ENCODE assay signal across 19 cellular contexts in the genomic region with DNA sequence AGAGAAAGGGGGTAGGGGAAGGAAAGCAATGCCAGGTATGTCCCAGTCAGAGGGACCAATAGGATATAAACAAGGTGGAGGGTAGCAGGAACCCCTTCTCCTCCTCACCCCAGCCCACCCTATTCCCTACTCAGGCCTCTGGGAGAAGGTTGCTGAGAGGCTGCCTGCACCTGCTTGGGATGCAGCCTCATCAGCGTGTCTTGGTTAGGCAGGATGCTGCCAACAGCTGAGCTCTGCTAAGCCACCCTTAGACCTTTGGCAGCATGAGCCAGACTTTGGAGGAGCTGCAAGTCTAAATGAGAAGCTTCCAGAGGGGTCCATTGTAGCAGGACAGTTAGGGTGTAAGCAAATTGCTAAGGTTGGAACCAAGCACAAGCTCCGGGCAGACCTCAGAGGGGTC. TPM values are rescaled to one million over a fixed set of nuclear protein-coding genes. Genes with fewer than 3 reads are reported as not detected.
DNase-seq lines count a peak whose midpoint lies in the region; ATAC-seq and TF ChIP-seq lines count a peak whose summit lies in the region.
"Had no signal": no experiment of that assay in that cellular context is flagged by ENCODE, and none has a peak within 500 bp of the region (broad histone marks: within the 10 kb centered on the region; RNA-seq: fewer than 3 reads in every experiment).

No MANE protein-coding gene starts in this region.

- no peak for DNase-seq in natural killer cell treated with Interleukin-12 subunit alpha and Interleukin-12 subunit beta and Interleukin-15 and Interleukin-18, amount 100 ng/mL, for 72 hours (ENCODE audit: low spot score)
- DNase-seq in natural killer cell (no peak), T-helper 17 cell (no peak), myocyte (ENCODE audit: low read depth) (peak; percentile 55), psoas muscle (no peak), GM20000 (ENCODE audit: low spot score) (no peak)
- DNase-seq: CD4-positive, alpha-beta T cell; CD8-positive, alpha-beta memory T cell; DMS 273 treated with DMSO at 0.1 percent for 48 hours; DMS79; EL; GDM1; GM23248; H9 had no signal

- H3K27me3 Mint-ChIP-seq in natural killer cell treated with Interleukin-12 subunit alpha and Interleukin-12 subunit beta and Interleukin-15 and Interleukin-18, amount 100 ng/mL, for 72 hours, result no peaks in the 10 kb centered on the region
- H3K27me3 Mint-ChIP-seq in natural killer cell (ENCODE audit: low read depth in 2 of 2) (peaks cover 0 to 4% of the 10 kb centered on the region in 2 donors), T-helper 17 cell (no peaks in the 10 kb centered on the region)
- H3K27me3 Mint-ChIP-seq: CD4-positive, alpha-beta T cell had no signal

- no peak overlapping the region for H3K4me3 ChIP-seq in psoas muscle
- H3K4me3 ChIP-seq: GM12878, GM23248 had no signal

- H3K27ac Mint-ChIP-seq in natural killer cell treated with Interleukin-12 subunit alpha and Interleukin-12 subunit beta and Interleukin-15 and Interleukin-18, amount 100 ng/mL, for 72 hours, result peak overlapping the region; percentile 26 to 62
- H3K27ac Mint-ChIP-seq in natural killer cell, result no peak overlapping the region
- peak overlapping the region; percentile 80 for H3K27ac Mint-ChIP-seq in T-helper 17 cell
- H3K27ac Mint-ChIP-seq: CD4-positive, alpha-beta T cell had no signal

- H3K4me1 Mint-ChIP-seq in natural killer cell treated with Interleukin-12 subunit alpha and Interleukin-12 subunit beta and Interleukin-15 and Interleukin-18, amount 100 ng/mL, for 72 hours (ENCODE audit: low read depth in 2 of 2), result peaks cover 33 to 36% of the 10 kb centered on the region in 2 donors
- H3K4me1 Mint-ChIP-seq in natural killer cell (peaks cover 9 to 19% of the 10 kb centered on the region in 2 donors), T-helper 17 cell (peaks cover 20% of the 10 kb centered on the region)

- H3K27me3 ChIP-seq in psoas muscle (ENCODE audit: insufficient read depth in 3 of 3, low read length in 2 of 3), result no peaks in the 10 kb centered on the region

- peaks cover 4% of the 10 kb centered on the region for H3K9me3 Mint-ChIP-seq in natural killer cell treated with Interleukin-12 subunit alpha and Interleukin-12 subunit beta and Interleukin-15 and Interleukin-18, amount 100 ng/mL, for 72 hours
- H3K9me3 Mint-ChIP-seq in natural killer cell, result no peaks in the 10 kb centered on the region

- ATAC-seq in natural killer cell treated with Interleukin-12 subunit alpha and Interleukin-12 subunit beta and Interleukin-15 and Interleukin-18, amount 100 ng/mL, for 72 hours, result no peak
- ATAC-seq in natural killer cell (no peak), T-helper 17 cell (no peak), psoas muscle (peak in 3 of 4 donors; percentile 37 to 46 (median 40)), GM18909 (IDR thresholded peaks at IDR 0.05; ENCODE audit: poor library complexity, unreplicated experiment) (no peak), GM21529 (IDR thresholded peaks at IDR 0.05; ENCODE audit: unreplicated experiment) (no peak)
- ATAC-seq: HCT116 had no signal

- no peaks in the 10 kb centered on the region for H3K36me3 ChIP-seq in psoas muscle (ENCODE audit: insufficient read depth in 1 of 2, low read depth in 1 of 2)

- intact Hi-C loops in natural killer cell (cut with micrococcal nuclease), result no loop called here
- intact Hi-C loops in psoas muscle (cut with DNase I), result no loop called here

- WGBS in psoas muscle, 3 donors, result 56 to 63% (median 56%) methylated on average over 2 of the region's 2 CpGs

- H3K4me1 ChIP-seq in psoas muscle, result peaks cover 29% of the 10 kb centered on the region

- H3K27ac ChIP-seq in psoas muscle, result peak overlapping the region; percentile 10
- H3K27ac ChIP-seq: GM23248 had no signal

- H3K36me3 Mint-ChIP-seq in natural killer cell treated with Interleukin-12 subunit alpha and Interleukin-12 subunit beta and Interleukin-15 and Interleukin-18, amount 100 ng/mL, for 72 hours, result peaks cover 11% of the 10 kb centered on the region
- H3K36me3 Mint-ChIP-seq in natural killer cell, result no peaks in the 10 kb centered on the region
- no peaks in the 10 kb centered on the region for H3K36me3 Mint-ChIP-seq in T-helper 17 cell (ENCODE audit: low read depth)

- no peak for TF ChIP-seq CTCF in natural killer cell (IDR thresholded peaks at IDR 0.05)
- no peak for TF ChIP-seq CTCF in psoas muscle (IDR thresholded peaks at IDR 0.05)
- TF ChIP-seq CTCF in GM20000 (IDR thresholded peaks at IDR 0.05; ENCODE audit: extremely low read depth, missing control alignments), result no peak

- no peaks in the 10 kb centered on the region for H3K9me3 ChIP-seq in T-helper 17 cell (ENCODE audit: control insufficient read depth, low read length, poor library complexity, severe bottlenecking)
- no peaks in the 10 kb centered on the region for H3K9me3 ChIP-seq in psoas muscle

- no peak overlapping the region for H3K4me3 Mint-ChIP-seq in natural killer cell treated with Interleukin-12 subunit alpha and Interleukin-12 subunit beta and Interleukin-15 and Interleukin-18, amount 100 ng/mL, for 72 hours
- H3K4me3 Mint-ChIP-seq in natural killer cell (no peak overlapping the region), T-helper 17 cell (no peak overlapping the region)
- H3K4me3 Mint-ChIP-seq: CD14-positive monocyte; CD4-positive, alpha-beta T cell; CD8-positive, alpha-beta memory T cell; H9 had no signal

RNA-seq across cellular contexts. Expression of a gene that starts 38.2 kb away (rescaled TPM):
- 100 to 1,000 TPM; 139 to 146 TPM for total RNA-seq in natural killer cell treated with Interleukin-12 subunit alpha and Interleukin-12 subunit beta and Interleukin-15 and Interleukin-18, amount 100 ng/mL, for 72 hours
- total RNA-seq in natural killer cell, result 10 to 100 TPM; 75.4 to 96.5 (median 90.5) TPM
- 10 to 100 TPM; 82.3 to 89.8 TPM for total RNA-seq in T-helper 17 cell
- 86.0 and 98.0 TPM in 2 replicates for total RNA-seq in myocyte
- 19.6 TPM for polyA plus RNA-seq in myocyte (2012)
- total RNA-seq in psoas muscle, result 100 to 1,000 TPM; 107 to 139 (median 128) TPM
- polyA plus RNA-seq in psoas muscle, result 100 to 1,000 TPM in 1 of 3 donors, 10 to 100 TPM in 2; 36.0 to 166 (median 55.3) TPM

Comparison
In these comparisons a context has a peak if more than half of its experiments do, and no peak if none do; other contexts are left out.
1. H3K27ac Mint-ChIP-seq: peak in natural killer cell treated with Interleukin-12 subunit alpha and Interleukin-12 subunit beta and Interleukin-15 and Interleukin-18, amount 100 ng/mL, for 72 hours (2 of 2) and T-helper 17 cell (single experiment); none in natural killer cell (0 of 2).
2. ATAC-seq: peak in psoas muscle (3 of 4); none in natural killer cell treated with Interleukin-12 subunit alpha and Interleukin-12 subunit beta and Interleukin-15 and Interleukin-18, amount 100 ng/mL, for 72 hours (0 of 2), natural killer cell (0 of 3), T-helper 17 cell (single experiment), GM18909 (single experiment) and GM21529 (single experiment).